In the genomic region with DNA sequence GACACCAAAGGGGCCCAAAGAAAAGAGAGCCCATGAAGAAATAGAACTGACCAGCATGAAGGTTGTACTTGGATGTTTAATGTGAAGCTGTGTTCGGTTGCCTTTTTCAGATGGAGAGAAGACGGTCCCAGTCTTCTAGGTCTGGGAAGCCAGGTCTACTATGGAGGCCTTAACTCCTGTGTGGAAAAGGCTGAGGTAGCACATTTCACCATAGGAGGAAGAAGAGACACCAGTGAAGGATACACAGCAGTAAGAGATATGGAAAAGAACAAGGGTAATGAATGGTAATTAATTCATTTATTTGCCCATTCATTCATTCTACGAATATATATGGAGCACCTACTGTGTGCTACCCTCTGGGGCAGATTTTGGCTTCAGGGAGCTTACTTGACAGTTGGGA, we compare ENCODE assay signal across 16 cellular contexts.
"Had no signal": no experiment of that assay in that cellular context is flagged by ENCODE, and none has a peak within 500 bp of the region (broad histone marks: within the 10 kb centered on the region; RNA-seq: fewer than 3 reads in every experiment).

No MANE protein-coding gene starts in this region.

- H3K9me3 ChIP-seq: esophagus squamous epithelium, upper lobe of left lung had no signal

- H3K4me3 Mint-ChIP-seq: activated T-cell treated with anti-CD3 and anti-CD28 coated beads, Interleukin-2, amount 50 U/mL, for 72 hours; stimulated activated naive CD8-positive, alpha-beta T cell treated with anti-CD3 and anti-CD28 coated beads, Interleukin-15, amount 100 ng/mL, for 72 hours; T-helper 1 cell treated with Interleukin-12 subunit alpha and Interleukin-12 subunit beta and Interleukin-4 antibody, amounts not matched to agents 30 μg/mL and 1 μg/mL, for 36 hours had no signal

- DNase-seq: activated CD4-positive, alpha-beta T cell treated with anti-CD3 and anti-CD28 coated beads, Interleukin-2, amount 50 U/mL, for 1 hour; activated CD8-positive, alpha-beta memory T cell treated with anti-CD3 and anti-CD28 coated beads, Interleukin-2, amount 50 U/mL, for 48 hours; aorta; cerebellar nuclear complex; effector CD4-positive, alpha-beta T cell; esophagus squamous epithelium; hypothalamus; kidney; occipital lobe; stimulated activated CD4-positive, alpha-beta T cell treated with anti-CD3 and anti-CD28 coated beads, Interleukin-4, amount 100 ng/mL, for 1 hour; upper lobe of left lung had no signal

- H3K9me3 Mint-ChIP-seq: activated T-cell treated with anti-CD3 and anti-CD28 coated beads, Interleukin-2, amount 50 U/mL, for 72 hours had no signal

- H3K36me3 ChIP-seq: esophagus squamous epithelium, upper lobe of left lung had no signal

- H3K27me3 ChIP-seq: esophagus squamous epithelium, upper lobe of left lung had no signal

- H3K27ac ChIP-seq: upper lobe of left lung had no signal

- H3K27ac Mint-ChIP-seq: activated T-cell treated with anti-CD3 and anti-CD28 coated beads, Interleukin-2, amount 50 U/mL, for 72 hours; progenitor cell of endocrine pancreas; stimulated activated naive CD8-positive, alpha-beta T cell treated with anti-CD3 and anti-CD28 coated beads, Interleukin-15, amount 100 ng/mL, for 72 hours; T-helper 1 cell treated with Interleukin-12 subunit alpha and Interleukin-12 subunit beta and Interleukin-4 antibody, amounts not matched to agents 30 μg/mL and 1 μg/mL, for 36 hours had no signal

- FAIRE-seq: kidney had no signal

- H3K4me3 ChIP-seq: esophagus squamous epithelium, upper lobe of left lung had no signal

- ATAC-seq: left lobe of liver had no signal

- H3K27me3 Mint-ChIP-seq: progenitor cell of endocrine pancreas; stimulated activated naive CD8-positive, alpha-beta T cell treated with anti-CD3 and anti-CD28 coated beads, Interleukin-15, amount 100 ng/mL, for 72 hours had no signal
